In the genomic region with DNA sequence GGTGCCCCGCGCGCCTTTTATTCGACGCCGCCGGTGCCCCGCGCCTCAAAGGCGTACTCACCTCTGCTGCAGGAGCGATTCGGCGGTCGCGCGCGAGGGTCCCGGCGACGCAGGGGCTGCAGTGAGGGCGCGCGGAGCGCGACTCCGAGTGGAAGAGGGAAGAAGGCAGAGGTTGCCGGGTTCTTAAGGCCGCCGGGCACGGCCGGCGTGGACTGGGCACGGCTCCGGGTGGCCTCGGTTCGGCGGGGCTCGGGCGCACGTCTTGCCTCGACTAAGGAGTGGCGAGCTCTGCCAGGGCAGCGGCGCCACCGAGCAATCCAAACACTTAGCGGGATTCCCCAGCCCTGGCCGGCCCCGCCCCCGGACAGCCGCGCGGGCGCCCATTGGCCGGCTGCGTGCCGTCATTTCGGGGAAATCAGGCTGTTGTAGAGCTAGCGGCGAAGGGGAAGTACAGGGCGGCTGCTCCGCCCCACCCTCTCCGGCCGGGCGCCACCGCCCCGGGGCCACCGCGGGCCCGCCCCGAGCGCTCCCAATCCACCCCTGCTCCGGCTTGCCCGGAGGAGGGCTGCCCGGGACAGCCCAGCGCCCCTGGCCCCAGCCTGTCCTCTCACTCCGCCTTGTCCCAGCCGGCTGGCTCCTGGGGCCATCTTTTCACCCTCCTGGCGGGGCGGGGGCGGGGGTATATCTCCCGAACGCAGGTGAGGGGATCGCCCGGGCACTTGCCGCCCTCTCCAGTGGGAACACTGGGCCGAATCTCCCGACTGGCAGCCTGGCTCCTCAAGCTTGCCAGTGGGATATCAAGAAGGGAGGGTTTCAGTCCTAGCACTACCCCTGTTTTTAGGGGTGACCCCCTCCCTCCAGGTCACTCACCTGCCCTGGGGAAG, we compare ENCODE assay signal across 1 cellular context.
TF ChIP-seq lines count a peak whose summit lies in the region.

A gene with protein sequence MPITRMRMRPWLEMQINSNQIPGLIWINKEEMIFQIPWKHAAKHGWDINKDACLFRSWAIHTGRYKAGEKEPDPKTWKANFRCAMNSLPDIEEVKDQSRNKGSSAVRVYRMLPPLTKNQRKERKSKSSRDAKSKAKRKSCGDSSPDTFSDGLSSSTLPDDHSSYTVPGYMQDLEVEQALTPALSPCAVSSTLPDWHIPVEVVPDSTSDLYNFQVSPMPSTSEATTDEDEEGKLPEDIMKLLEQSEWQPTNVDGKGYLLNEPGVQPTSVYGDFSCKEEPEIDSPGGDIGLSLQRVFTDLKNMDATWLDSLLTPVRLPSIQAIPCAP (minus strand): TSS at position 290 of the 884 bp plus-strand sequence. CDS start 1,295 bp downstream, outside the sequence.

TF ChIP-seq in K562, 482 proteins besides CTCF, POLR2A, EP300 and RAD21 (continued from another document and continues in another):
- TF ChIP-seq MYBL2 (IDR thresholded peaks at IDR 0.05; ENCODE audit: low read depth) (no peak), MYBL2 (CRISPR knock-in tag; IDR thresholded peaks at IDR 0.05; ENCODE audit: borderline replicate concordance) (no peak), RBFOX2 (IDR thresholded peaks at IDR 0.05; ENCODE audit: low read depth, low read length) (peak; percentile 98), NR2C2 (CRISPR knock-in tag; IDR thresholded peaks at IDR 0.05) (no peak), NR2C2 (tag; IDR thresholded peaks at IDR 0.05) (peak; percentile 46; the same call in 1 of the 2 replicates), TARDBP (IDR thresholded peaks at IDR 0.05) (peak; percentile 78; the same call in 1 of the 2 replicates), ZKSCAN1 (IDR thresholded peaks at IDR 0.05; ENCODE audit: low read depth, low read length) (no peak), ZNF589 (CRISPR knock-in tag; IDR thresholded peaks at IDR 0.05; ENCODE audit: low read depth) (0 out of 2 replicates have a peak, but pooled peaks have one; percentile 27), HDAC1 (IDR thresholded peaks at IDR 0.05) (peak in 1 of 2 experiments; percentile 17; a peak in 2 of 4 replicates), ASH1L (IDR thresholded peaks at IDR 0.05; ENCODE audit: borderline replicate concordance, low read depth, partially characterized antibody) (no peak), HMGN3 (IDR thresholded peaks at IDR 0.05; ENCODE audit: borderline replicate concordance, extremely low read depth, insufficient read length, low read depth, low read length) (peak; percentile 91), STAT5A (IDR thresholded peaks at IDR 0.05; ENCODE audit: borderline replicate concordance, low read length) (no peak), THRAP3 (IDR thresholded peaks at IDR 0.05; ENCODE audit: borderline replicate concordance) (no peak), CBX5 (IDR thresholded peaks at IDR 0.05; ENCODE audit: borderline replicate concordance, low read depth) (no peak), ZNF830 (CRISPR knock-in tag; IDR thresholded peaks at IDR 0.05) (0 out of 2 replicates have a peak, but pooled peaks have one; percentile 51), ZNF778 (CRISPR knock-in tag; IDR thresholded peaks at IDR 0.05) (no peak), SPI1 (IDR thresholded peaks at IDR 0.05; ENCODE audit: borderline replicate concordance, low read depth, low read length) (0 out of 2 replicates have a peak, but pooled peaks have one; percentile 12), PRMT5 (CRISPR knock-in tag; IDR thresholded peaks at IDR 0.05) (no peak), ZNF507 (tag; conservative IDR thresholded peaks at IDR 0.05) (no peak), FOXJ2 (tag; IDR thresholded peaks at IDR 0.05) (no peak), KDM2B (CRISPR knock-in tag; IDR thresholded peaks at IDR 0.05) (peak; percentile 98), KAT7 (CRISPR knock-in tag; IDR thresholded peaks at IDR 0.05; ENCODE audit: borderline replicate concordance) (peak; percentile 70; the same call in 1 of the 2 replicates)
- TF ChIP-seq, protein P1, sequence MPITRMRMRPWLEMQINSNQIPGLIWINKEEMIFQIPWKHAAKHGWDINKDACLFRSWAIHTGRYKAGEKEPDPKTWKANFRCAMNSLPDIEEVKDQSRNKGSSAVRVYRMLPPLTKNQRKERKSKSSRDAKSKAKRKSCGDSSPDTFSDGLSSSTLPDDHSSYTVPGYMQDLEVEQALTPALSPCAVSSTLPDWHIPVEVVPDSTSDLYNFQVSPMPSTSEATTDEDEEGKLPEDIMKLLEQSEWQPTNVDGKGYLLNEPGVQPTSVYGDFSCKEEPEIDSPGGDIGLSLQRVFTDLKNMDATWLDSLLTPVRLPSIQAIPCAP (CRISPR knock-in tag; IDR thresholded peaks at IDR 0.05; ENCODE audit: borderline replicate concordance) = no peak
- TF ChIP-seq, protein P2, sequence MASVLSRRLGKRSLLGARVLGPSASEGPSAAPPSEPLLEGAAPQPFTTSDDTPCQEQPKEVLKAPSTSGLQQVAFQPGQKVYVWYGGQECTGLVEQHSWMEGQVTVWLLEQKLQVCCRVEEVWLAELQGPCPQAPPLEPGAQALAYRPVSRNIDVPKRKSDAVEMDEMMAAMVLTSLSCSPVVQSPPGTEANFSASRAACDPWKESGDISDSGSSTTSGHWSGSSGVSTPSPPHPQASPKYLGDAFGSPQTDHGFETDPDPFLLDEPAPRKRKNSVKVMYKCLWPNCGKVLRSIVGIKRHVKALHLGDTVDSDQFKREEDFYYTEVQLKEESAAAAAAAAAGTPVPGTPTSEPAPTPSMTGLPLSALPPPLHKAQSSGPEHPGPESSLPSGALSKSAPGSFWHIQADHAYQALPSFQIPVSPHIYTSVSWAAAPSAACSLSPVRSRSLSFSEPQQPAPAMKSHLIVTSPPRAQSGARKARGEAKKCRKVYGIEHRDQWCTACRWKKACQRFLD (CRISPR knock-in tag; IDR thresholded peaks at IDR 0.05) = peak; percentile 75; the same call in 1 of the 2 replicates
- TF ChIP-seq, protein P3, sequence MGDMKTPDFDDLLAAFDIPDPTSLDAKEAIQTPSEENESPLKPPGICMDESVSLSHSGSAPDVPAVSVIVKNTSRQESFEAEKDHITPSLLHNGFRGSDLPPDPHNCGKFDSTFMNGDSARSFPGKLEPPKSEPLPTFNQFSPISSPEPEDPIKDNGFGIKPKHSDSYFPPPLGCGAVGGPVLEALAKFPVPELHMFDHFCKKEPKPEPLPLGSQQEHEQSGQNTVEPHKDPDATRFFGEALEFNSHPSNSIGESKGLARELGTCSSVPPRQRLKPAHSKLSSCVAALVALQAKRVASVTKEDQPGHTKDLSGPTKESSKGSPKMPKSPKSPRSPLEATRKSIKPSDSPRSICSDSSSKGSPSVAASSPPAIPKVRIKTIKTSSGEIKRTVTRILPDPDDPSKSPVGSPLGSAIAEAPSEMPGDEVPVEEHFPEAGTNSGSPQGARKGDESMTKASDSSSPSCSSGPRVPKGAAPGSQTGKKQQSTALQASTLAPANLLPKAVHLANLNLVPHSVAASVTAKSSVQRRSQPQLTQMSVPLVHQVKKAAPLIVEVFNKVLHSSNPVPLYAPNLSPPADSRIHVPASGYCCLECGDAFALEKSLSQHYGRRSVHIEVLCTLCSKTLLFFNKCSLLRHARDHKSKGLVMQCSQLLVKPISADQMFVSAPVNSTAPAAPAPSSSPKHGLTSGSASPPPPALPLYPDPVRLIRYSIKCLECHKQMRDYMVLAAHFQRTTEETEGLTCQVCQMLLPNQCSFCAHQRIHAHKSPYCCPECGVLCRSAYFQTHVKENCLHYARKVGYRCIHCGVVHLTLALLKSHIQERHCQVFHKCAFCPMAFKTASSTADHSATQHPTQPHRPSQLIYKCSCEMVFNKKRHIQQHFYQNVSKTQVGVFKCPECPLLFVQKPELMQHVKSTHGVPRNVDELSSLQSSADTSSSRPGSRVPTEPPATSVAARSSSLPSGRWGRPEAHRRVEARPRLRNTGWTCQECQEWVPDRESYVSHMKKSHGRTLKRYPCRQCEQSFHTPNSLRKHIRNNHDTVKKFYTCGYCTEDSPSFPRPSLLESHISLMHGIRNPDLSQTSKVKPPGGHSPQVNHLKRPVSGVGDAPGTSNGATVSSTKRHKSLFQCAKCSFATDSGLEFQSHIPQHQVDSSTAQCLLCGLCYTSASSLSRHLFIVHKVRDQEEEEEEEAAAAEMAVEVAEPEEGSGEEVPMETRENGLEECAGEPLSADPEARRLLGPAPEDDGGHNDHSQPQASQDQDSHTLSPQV (IDR thresholded peaks at IDR 0.05) = peak; percentile 77; the same call in 1 of the 2 replicates
- TF ChIP-seq, protein P4, sequence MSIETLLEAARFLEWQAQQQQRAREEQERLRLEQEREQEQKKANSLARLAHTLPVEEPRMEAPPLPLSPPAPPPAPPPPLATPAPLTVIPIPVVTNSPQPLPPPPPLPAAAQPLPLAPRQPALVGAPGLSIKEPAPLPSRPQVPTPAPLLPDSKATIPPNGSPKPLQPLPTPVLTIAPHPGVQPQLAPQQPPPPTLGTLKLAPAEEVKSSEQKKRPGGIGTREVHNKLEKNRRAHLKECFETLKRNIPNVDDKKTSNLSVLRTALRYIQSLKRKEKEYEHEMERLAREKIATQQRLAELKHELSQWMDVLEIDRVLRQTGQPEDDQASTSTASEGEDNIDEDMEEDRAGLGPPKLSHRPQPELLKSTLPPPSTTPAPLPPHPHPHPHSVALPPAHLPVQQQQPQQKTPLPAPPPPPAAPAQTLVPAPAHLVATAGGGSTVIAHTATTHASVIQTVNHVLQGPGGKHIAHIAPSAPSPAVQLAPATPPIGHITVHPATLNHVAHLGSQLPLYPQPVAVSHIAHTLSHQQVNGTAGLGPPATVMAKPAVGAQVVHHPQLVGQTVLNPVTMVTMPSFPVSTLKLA (conservative IDR thresholded peaks at IDR 0.05) = peak in 1 of 2 experiments; percentile 62; a peak in 1 of 4 replicates
- TF ChIP-seq, protein P5, sequence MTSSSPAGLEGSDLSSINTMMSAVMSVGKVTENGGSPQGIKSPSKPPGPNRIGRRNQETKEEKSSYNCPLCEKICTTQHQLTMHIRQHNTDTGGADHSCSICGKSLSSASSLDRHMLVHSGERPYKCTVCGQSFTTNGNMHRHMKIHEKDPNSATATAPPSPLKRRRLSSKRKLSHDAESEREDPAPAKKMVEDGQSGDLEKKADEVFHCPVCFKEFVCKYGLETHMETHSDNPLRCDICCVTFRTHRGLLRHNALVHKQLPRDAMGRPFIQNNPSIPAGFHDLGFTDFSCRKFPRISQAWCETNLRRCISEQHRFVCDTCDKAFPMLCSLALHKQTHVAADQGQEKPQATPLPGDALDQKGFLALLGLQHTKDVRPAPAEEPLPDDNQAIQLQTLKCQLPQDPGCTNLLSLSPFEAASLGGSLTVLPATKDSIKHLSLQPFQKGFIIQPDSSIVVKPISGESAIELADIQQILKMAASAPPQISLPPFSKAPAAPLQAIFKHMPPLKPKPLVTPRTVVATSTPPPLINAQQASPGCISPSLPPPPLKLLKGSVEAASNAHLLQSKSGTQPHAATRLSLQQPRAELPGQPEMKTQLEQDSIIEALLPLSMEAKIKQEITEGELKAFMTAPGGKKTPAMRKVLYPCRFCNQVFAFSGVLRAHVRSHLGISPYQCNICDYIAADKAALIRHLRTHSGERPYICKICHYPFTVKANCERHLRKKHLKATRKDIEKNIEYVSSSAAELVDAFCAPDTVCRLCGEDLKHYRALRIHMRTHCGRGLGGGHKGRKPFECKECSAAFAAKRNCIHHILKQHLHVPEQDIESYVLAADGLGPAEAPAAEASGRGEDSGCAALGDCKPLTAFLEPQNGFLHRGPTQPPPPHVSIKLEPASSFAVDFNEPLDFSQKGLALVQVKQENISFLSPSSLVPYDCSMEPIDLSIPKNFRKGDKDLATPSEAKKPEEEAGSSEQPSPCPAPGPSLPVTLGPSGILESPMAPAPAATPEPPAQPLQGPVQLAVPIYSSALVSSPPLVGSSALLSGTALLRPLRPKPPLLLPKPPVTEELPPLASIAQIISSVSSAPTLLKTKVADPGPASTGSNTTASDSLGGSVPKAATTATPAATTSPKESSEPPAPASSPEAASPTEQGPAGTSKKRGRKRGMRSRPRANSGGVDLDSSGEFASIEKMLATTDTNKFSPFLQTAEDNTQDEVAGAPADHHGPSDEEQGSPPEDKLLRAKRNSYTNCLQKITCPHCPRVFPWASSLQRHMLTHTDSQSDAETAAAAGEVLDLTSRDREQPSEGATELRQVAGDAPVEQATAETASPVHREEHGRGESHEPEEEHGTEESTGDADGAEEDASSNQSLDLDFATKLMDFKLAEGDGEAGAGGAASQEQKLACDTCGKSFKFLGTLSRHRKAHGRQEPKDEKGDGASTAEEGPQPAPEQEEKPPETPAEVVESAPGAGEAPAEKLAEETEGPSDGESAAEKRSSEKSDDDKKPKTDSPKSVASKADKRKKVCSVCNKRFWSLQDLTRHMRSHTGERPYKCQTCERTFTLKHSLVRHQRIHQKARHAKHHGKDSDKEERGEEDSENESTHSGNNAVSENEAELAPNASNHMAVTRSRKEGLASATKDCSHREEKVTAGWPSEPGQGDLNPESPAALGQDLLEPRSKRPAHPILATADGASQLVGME (CRISPR knock-in tag; IDR thresholded peaks at IDR 0.05) = 0 out of 2 replicates have a peak, but pooled peaks have one; percentile 38
- TF ChIP-seq, protein P6, sequence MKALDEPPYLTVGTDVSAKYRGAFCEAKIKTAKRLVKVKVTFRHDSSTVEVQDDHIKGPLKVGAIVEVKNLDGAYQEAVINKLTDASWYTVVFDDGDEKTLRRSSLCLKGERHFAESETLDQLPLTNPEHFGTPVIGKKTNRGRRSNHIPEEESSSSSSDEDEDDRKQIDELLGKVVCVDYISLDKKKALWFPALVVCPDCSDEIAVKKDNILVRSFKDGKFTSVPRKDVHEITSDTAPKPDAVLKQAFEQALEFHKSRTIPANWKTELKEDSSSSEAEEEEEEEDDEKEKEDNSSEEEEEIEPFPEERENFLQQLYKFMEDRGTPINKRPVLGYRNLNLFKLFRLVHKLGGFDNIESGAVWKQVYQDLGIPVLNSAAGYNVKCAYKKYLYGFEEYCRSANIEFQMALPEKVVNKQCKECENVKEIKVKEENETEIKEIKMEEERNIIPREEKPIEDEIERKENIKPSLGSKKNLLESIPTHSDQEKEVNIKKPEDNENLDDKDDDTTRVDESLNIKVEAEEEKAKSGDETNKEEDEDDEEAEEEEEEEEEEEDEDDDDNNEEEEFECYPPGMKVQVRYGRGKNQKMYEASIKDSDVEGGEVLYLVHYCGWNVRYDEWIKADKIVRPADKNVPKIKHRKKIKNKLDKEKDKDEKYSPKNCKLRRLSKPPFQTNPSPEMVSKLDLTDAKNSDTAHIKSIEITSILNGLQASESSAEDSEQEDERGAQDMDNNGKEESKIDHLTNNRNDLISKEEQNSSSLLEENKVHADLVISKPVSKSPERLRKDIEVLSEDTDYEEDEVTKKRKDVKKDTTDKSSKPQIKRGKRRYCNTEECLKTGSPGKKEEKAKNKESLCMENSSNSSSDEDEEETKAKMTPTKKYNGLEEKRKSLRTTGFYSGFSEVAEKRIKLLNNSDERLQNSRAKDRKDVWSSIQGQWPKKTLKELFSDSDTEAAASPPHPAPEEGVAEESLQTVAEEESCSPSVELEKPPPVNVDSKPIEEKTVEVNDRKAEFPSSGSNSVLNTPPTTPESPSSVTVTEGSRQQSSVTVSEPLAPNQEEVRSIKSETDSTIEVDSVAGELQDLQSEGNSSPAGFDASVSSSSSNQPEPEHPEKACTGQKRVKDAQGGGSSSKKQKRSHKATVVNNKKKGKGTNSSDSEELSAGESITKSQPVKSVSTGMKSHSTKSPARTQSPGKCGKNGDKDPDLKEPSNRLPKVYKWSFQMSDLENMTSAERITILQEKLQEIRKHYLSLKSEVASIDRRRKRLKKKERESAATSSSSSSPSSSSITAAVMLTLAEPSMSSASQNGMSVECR (CRISPR knock-in tag; IDR thresholded peaks at IDR 0.05) = peak; percentile 69; the same call in 1 of the 2 replicates
- TF ChIP-seq, protein P7, sequence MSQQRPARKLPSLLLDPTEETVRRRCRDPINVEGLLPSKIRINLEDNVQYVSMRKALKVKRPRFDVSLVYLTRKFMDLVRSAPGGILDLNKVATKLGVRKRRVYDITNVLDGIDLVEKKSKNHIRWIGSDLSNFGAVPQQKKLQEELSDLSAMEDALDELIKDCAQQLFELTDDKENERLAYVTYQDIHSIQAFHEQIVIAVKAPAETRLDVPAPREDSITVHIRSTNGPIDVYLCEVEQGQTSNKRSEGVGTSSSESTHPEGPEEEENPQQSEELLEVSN (IDR thresholded peaks at IDR 0.05; ENCODE audit: borderline replicate concordance in 1 of 2, extremely low read depth in 1 of 2, insufficient read depth in 1 of 2, insufficient read length in 1 of 2, low read depth in 1 of 2, low read length in 1 of 2, poor library complexity in 1 of 2, severe bottlenecking in 1 of 2) = peak; percentile 46 to 71
